Comparison of ENCODE assay signal across 1 cellular context in the genomic region with DNA sequence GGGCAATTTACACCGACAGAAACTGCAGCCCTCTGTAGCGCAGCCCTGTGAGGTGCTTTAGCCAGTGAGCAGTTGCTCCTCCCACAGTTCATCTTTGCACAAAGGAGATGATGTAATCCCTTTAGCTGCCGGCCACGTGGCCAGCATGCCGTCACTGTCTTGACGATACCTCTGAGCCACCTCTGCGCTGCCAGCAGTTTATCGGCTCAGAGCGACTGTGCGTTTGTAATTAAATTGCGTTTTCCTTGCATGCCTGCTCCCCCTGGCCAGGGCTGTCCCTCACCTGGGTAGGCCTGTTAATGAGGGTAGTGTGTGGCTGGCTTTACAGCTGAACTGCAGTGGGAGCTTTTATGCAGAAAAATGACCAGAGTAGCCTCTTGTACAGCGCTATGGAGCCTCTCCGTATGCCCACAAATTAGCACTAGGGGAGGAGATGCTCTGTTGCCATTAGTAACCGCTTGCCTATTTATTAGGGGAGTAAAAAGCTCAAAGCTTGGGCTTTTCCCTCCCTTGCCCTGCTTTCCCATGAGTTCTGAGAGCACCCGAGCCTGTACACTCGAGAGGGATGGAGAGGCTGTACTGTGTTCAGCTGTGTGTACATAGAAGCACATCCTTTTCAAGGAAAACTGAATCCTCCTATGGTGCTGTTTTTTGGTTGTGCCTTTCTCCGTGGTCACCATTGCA.
TF ChIP-seq lines count a peak whose summit lies in the region.

No MANE protein-coding gene starts in this region.

TF ChIP-seq in HEK293, 187 proteins besides CTCF, POLR2A, EP300 and RAD21 (continued from another document):
- TF ChIP-seq TSHZ1 (tag by site-specific recombination; IDR thresholded peaks at IDR 0.05; ENCODE audit: borderline replicate concordance) = 0 out of 2 replicates have a peak, but pooled peaks have one; percentile 10
- TF ChIP-seq ZEB2 (tag by site-specific recombination; IDR thresholded peaks at IDR 0.05) = peak; percentile 90
- peak; percentile 66; the same call in 1 of the 2 replicates for TF ChIP-seq ZSCAN23 (tag by site-specific recombination; IDR thresholded peaks at IDR 0.05)
- TF ChIP-seq KLF17 (tag by site-specific recombination; IDR thresholded peaks at IDR 0.05) = peak; percentile 77
- TF ChIP-seq ZSCAN30 (tag by site-specific recombination; IDR thresholded peaks at IDR 0.05) = peak; percentile 58; the same call in 1 of the 2 replicates
- TF ChIP-seq KLF8 (tag by site-specific recombination; IDR thresholded peaks at IDR 0.05) = peak; percentile 47; the same call in 1 of the 2 replicates
- no peak for TF ChIP-seq ZNF48 (tag by site-specific recombination; IDR thresholded peaks at IDR 0.05)
- TF ChIP-seq ZNF23 (tag by site-specific recombination; IDR thresholded peaks at IDR 0.05; ENCODE audit: borderline replicate concordance) = no peak
- TF ChIP-seq ATF2 (tag by site-specific recombination; IDR thresholded peaks at IDR 0.05; ENCODE audit: low read depth) = peak; percentile 99
- peak; percentile 68; the same call in 1 of the 2 replicates for TF ChIP-seq ZXDB (tag by site-specific recombination; IDR thresholded peaks at IDR 0.05)
- peak; percentile 75 for TF ChIP-seq TRIM28 (IDR thresholded peaks at IDR 0.05; ENCODE audit: borderline replicate concordance, low read length)
- TF ChIP-seq ZNF837 (tag by site-specific recombination; IDR thresholded peaks at IDR 0.05) = no peak
